1 cellular context compared by ENCODE assay signal in the genomic region with DNA sequence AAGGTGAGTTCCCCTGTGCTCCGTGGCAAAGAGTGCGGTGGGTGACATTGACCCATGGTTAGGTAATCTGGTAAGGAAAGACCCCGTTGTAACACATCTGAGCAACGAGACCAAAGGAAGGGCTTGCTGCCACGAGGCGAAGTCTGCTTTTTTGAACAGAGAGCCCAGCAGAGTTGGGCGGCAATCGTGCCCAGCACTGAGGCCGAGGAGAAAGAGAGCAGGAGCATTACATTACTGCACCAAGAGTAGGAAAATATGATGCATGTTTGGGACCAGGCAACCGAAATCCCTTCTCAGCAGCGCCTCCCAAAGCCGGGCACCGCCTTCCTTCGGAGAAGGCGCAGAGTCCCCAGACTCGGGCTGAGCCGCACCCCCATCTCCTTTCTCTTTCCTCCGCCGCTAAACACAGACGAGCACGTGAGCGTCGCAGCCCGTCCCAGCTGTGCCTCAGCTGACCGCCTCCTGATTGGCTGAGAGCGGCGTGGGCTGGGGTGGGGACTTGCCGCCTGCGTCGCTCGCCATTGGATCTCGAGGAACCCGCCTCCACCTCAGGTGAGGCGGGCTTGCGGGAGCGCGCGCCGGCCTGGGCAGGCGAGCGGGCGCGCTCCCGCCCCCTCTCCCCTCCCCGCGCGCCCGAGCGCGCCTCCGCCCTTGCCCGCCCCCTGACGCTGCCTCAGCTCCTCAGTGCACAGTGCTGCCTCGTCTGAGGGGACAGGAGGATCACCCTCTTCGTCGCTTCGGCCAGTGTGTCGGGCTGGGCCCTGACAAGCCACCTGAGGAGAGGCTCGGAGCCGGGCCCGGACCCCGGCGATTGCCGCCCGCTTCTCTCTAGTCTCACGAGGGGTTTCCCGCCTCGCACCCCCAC.
A peak's percentile ranks its signal among the peaks of the same experiment; 100 is the strongest.
TF ChIP-seq lines count a peak whose summit lies in the region.

Gene HIF1A (plus strand): TSS at position 684 of the 865 bp plus-strand sequence. CDS start 292 bp downstream, outside the sequence.

TF ChIP-seq in liver, 16 proteins besides CTCF, POLR2A, EP300 and RAD21 (continued from another document):
- TF ChIP-seq SP1 (IDR thresholded peaks at IDR 0.05) (peak; percentile 78), NR2F2 (IDR thresholded peaks at IDR 0.05) (no peak), TAF1 (conservative IDR thresholded peaks at IDR 0.05) (peak; percentile 94), YY1 (IDR thresholded peaks at IDR 0.05) (peak; percentile 53), RXRA (IDR thresholded peaks at IDR 0.05) (peak; percentile 16 to 47), ZBTB33 (IDR thresholded peaks at IDR 0.05) (peak; percentile 28), GABPA (IDR thresholded peaks at IDR 0.05 in 1 of 2, conservative IDR thresholded peaks at IDR 0.05 in 1 of 2) (no peak), HNF4G (IDR thresholded peaks at IDR 0.05) (no peak), FOXA2 (IDR thresholded peaks at IDR 0.05) (no peak), JUND (IDR thresholded peaks at IDR 0.05) (peak in 1 of 2 donors; percentile 68), HNF4A (conservative IDR thresholded peaks at IDR 0.05) (peak in 1 of 2 donors; percentile 16), FOXA1 (IDR thresholded peaks at IDR 0.05) (no peak)
- TF ChIP-seq, protein P1, sequence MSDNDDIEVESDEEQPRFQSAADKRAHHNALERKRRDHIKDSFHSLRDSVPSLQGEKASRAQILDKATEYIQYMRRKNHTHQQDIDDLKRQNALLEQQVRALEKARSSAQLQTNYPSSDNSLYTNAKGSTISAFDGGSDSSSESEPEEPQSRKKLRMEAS (IDR thresholded peaks at IDR 0.05) = peak; percentile 85
- TF ChIP-seq, protein P2, sequence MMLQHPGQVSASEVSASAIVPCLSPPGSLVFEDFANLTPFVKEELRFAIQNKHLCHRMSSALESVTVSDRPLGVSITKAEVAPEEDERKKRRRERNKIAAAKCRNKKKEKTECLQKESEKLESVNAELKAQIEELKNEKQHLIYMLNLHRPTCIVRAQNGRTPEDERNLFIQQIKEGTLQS (IDR thresholded peaks at IDR 0.05) = no peak
